Comparison of ENCODE assay signal across 8 cellular contexts in the genomic region with DNA sequence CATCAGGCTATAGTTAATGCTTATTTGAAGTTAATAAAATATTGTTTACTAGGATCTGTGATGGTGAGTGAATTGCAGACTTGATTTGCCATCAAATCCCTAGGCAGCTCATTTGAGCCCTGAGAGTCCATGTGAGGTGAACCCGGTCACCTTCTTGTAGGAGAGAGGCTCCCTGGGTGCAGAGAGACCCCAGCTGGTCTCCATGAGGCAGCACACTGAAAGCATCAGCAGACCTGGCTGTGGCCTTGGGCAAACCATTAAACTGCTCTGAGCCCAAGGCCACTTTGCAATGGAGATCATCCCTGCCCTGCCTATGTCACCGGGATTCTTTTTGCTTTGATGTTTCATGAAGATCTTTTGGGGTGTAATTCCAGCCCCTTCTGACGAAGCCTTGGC.
DNase-seq lines count a peak whose midpoint lies in the region; ATAC-seq lines count a peak whose summit lies in the region.

No MANE protein-coding gene starts in this region.

- POLR2A ChIA-PET in activated naive CD8-positive, alpha-beta T cell treated with anti-CD3 and anti-CD28 coated beads, Interleukin-2, amount 10 ng/mL, durations not matched to agents 7 days and 5 days (lab: Charles Lee): interaction anchor here (1.3 to 2.4 kb wide), 5 partner anchors 11 to 148 kb away, joined by 4 to 22 read pairs (median 6); partner anchors contain the start of gene MICAL2

- H3K36me3 ChIP-seq in mesodermal cell (ENCODE audit: control insufficient read depth, insufficient read depth, low read length): peaks cover 85% of the 10 kb centered on the region

- H3K27ac ChIP-seq in mesodermal cell (ENCODE audit: low read depth, low read length, severe bottlenecking): peak overlapping the region; percentile 32

- DNase-seq in COLO668 (lab: John Stamatoyannopoulos, UW; ENCODE audit: unreplicated experiment): peak; percentile 37
- no peak for DNase-seq in activated naive CD8-positive, alpha-beta T cell treated with anti-CD3 and anti-CD28 coated beads, Interleukin-2, amount 10 ng/mL, durations not matched to agents 7 days and 5 days
- DNase-seq in COLO829 (ENCODE audit: low spot score): no peak
- DNase-seq in NCI-H774 (lab: John Stamatoyannopoulos, UW): no peak
- DNase-seq in SIG-M5 (lab: John Stamatoyannopoulos, UW): no peak
- no peak for DNase-seq in putamen (ENCODE audit: low spot score)

- 78 to 90% methylated on average over 1 to 3 of the region's 3 CpGs for WGBS in mesodermal cell (ENCODE audit: insufficient coverage in 2 of 2), 2 experiments

- peaks cover 28% of the 10 kb centered on the region for H3K36me3 Mint-ChIP-seq in activated naive CD8-positive, alpha-beta T cell treated with anti-CD3 and anti-CD28 coated beads, Interleukin-2, amount 10 ng/mL, durations not matched to agents 7 days and 5 days

- no peaks in the 10 kb centered on the region for H3K9me3 Mint-ChIP-seq in activated naive CD8-positive, alpha-beta T cell treated with anti-CD3 and anti-CD28 coated beads, Interleukin-2, amount 10 ng/mL, durations not matched to agents 7 days and 5 days

- H3K27me3 Mint-ChIP-seq in activated naive CD8-positive, alpha-beta T cell treated with anti-CD3 and anti-CD28 coated beads, Interleukin-2, amount 10 ng/mL, durations not matched to agents 7 days and 5 days: no peaks in the 10 kb centered on the region

- peak overlapping the region; percentile 86 for H3K27ac Mint-ChIP-seq in activated naive CD8-positive, alpha-beta T cell treated with anti-CD3 and anti-CD28 coated beads, Interleukin-2, amount 10 ng/mL, durations not matched to agents 7 days and 5 days

- peaks cover 11% of the 10 kb centered on the region for H3K4me1 ChIP-seq in mesodermal cell (ENCODE audit: control insufficient read depth, insufficient read depth, low read length, poor library complexity, severe bottlenecking)

- peak overlapping the region; percentile 66 for H3K4me3 Mint-ChIP-seq in activated naive CD8-positive, alpha-beta T cell treated with anti-CD3 and anti-CD28 coated beads, Interleukin-2, amount 10 ng/mL, durations not matched to agents 7 days and 5 days

- no peaks in the 10 kb centered on the region for H3K9me3 ChIP-seq in mesodermal cell (ENCODE audit: control insufficient read depth, low read length)

- H3K4me3 ChIP-seq in mesodermal cell (ENCODE audit: extremely low read depth, insufficient read depth, low read length, poor library complexity, severe bottlenecking): no peak overlapping the region

- peak; percentile 4 for ATAC-seq in HG02759 (IDR thresholded peaks at IDR 0.05; ENCODE audit: unreplicated experiment)
- ATAC-seq in activated naive CD8-positive, alpha-beta T cell treated with anti-CD3 and anti-CD28 coated beads, Interleukin-2, amount 10 ng/mL, durations not matched to agents 7 days and 5 days (ENCODE audit: low read depth): peak; percentile 9

- H3K4me1 Mint-ChIP-seq in activated naive CD8-positive, alpha-beta T cell treated with anti-CD3 and anti-CD28 coated beads, Interleukin-2, amount 10 ng/mL, durations not matched to agents 7 days and 5 days: peaks cover 21% of the 10 kb centered on the region
